Comparison of ENCODE assay signal across 8 cellular contexts in the genomic region with DNA sequence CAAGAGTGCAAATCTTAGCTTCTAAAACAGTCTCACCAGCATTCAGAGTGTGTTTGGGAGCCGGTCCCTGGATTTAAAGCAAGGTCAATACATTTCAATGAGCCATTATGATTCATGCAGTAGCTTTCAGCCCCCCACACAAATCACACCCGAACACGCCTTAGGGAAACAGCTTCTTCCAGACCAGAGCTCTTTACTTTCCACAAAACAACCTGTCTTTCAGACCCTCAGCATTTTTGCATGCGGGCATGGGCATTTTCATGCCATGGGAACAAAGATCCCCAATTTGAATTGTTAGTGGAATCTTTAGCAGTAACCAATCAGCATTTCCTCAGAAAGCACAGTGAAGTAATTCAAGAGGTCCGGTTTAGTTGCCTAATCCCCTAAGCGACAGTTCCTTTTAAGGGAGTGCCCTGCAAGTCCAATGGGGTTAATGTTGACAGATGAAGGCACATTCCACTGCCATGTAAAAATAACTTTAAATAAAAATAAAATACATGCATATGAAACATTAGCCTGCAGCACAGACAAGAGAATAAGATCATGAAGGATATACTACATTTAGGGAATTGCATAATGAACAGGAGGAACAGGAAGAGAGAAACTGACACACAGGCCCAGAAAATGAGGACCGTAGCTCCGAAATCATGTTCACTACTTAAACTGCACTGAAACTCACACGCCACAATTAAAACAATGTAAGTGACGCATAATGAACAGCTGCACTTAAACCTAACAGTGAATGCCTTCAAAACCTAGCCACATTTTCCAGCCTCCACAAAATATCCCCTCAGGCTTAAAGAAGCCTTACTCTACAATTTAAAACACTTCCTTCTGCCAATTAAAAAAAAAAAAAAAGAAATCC. TPM values are rescaled to one million over a fixed set of nuclear protein-coding genes. Genes with fewer than 3 reads are reported as not detected.
DNase-seq lines count a peak whose midpoint lies in the region; ATAC-seq and TF ChIP-seq lines count a peak whose summit lies in the region.

No MANE protein-coding gene starts in this region.

- H3K4me3 ChIP-seq in body of pancreas = no peak overlapping the region

- WGBS in body of pancreas, 2 donors = 46 to 61% methylated on average over 10 of the region's 10 CpGs

- peak overlapping the region; percentile 55 for H3K27ac Mint-ChIP-seq in stimulated activated naive CD8-positive, alpha-beta T cell treated with anti-CD3 and anti-CD28 coated beads, Interleukin-15, Interleukin-2, amounts not matched to agents 100 ng/mL and 50 ng/mL, for 24 hours
- H3K27ac Mint-ChIP-seq in T-helper 2 cell treated with Interferon-gamma antibody and Interleukin-4, amounts not matched to agents 5 μg/mL and 100 μg/mL, for 36 hours = no peak overlapping the region

- TF ChIP-seq POLR2A in body of pancreas (IDR thresholded peaks at IDR 0.05) = no peak

- no peak for DNase-seq in stimulated activated naive CD8-positive, alpha-beta T cell treated with anti-CD3 and anti-CD28 coated beads, Interleukin-15, Interleukin-2, amounts not matched to agents 100 U/mL and 50 U/mL, for 24 hours
- DNase-seq in body of pancreas = no peak
- peak; percentile 66 for DNase-seq in medulla oblongata (ENCODE audit: extremely low spot score)
- no peak for DNase-seq in NCI-H2196 (lab: John Stamatoyannopoulos, UW; ENCODE audit: unreplicated experiment)
- no peak for DNase-seq in T-helper 2 cell treated with Interferon-gamma antibody and Interleukin-4, amounts not matched to agents 5 μg/mL and 100 μg/mL, for 36 hours (ENCODE audit: low spot score)
- no peak for DNase-seq in glomerular visceral epithelial cell (ENCODE audit: extremely low spot score)

- no peak for TF ChIP-seq CTCF in body of pancreas (IDR thresholded peaks at IDR 0.05)

- H3K9me3 ChIP-seq in body of pancreas = no peaks in the 10 kb centered on the region

- H3K36me3 ChIP-seq in body of pancreas (replicated peaks in 1 of 2; ENCODE audit: insufficient read depth in 1 of 2, low read depth in 2 of 2) = no peaks in the 10 kb centered on the region

- no peaks in the 10 kb centered on the region for H3K9me3 Mint-ChIP-seq in stimulated activated naive CD8-positive, alpha-beta T cell treated with anti-CD3 and anti-CD28 coated beads, Interleukin-15, Interleukin-2, amounts not matched to agents 100 ng/mL and 50 ng/mL, for 24 hours
- H3K9me3 Mint-ChIP-seq in T-helper 2 cell treated with Interferon-gamma antibody and Interleukin-4, amounts not matched to agents 5 μg/mL and 100 μg/mL, for 36 hours = peaks cover 5% of the 10 kb centered on the region

- peaks cover 18% of the 10 kb centered on the region for H3K36me3 Mint-ChIP-seq in stimulated activated naive CD8-positive, alpha-beta T cell treated with anti-CD3 and anti-CD28 coated beads, Interleukin-15, Interleukin-2, amounts not matched to agents 100 ng/mL and 50 ng/mL, for 24 hours (ENCODE audit: low read depth)
- peaks cover 17% of the 10 kb centered on the region for H3K36me3 Mint-ChIP-seq in T-helper 2 cell treated with Interferon-gamma antibody and Interleukin-4, amounts not matched to agents 5 μg/mL and 100 μg/mL, for 36 hours (ENCODE audit: low read depth)

- H3K4me1 Mint-ChIP-seq in stimulated activated naive CD8-positive, alpha-beta T cell treated with anti-CD3 and anti-CD28 coated beads, Interleukin-15, Interleukin-2, amounts not matched to agents 100 ng/mL and 50 ng/mL, for 24 hours (ENCODE audit: low read depth) = peaks cover 96% of the 10 kb centered on the region
- peaks cover 54% of the 10 kb centered on the region for H3K4me1 Mint-ChIP-seq in T-helper 2 cell treated with Interferon-gamma antibody and Interleukin-4, amounts not matched to agents 5 μg/mL and 100 μg/mL, for 36 hours (ENCODE audit: low read depth)

- H3K27me3 Mint-ChIP-seq in stimulated activated naive CD8-positive, alpha-beta T cell treated with anti-CD3 and anti-CD28 coated beads, Interleukin-15, Interleukin-2, amounts not matched to agents 100 ng/mL and 50 ng/mL, for 24 hours = no peaks in the 10 kb centered on the region
- H3K27me3 Mint-ChIP-seq in T-helper 2 cell treated with Interferon-gamma antibody and Interleukin-4, amounts not matched to agents 5 μg/mL and 100 μg/mL, for 36 hours (ENCODE audit: low read depth) = peaks cover 15% of the 10 kb centered on the region

- H3K27ac ChIP-seq in body of pancreas = peak overlapping the region in 3 of 4 donors; percentile 84 to 99 (median 98)

- H3K4me3 Mint-ChIP-seq in stimulated activated naive CD8-positive, alpha-beta T cell treated with anti-CD3 and anti-CD28 coated beads, Interleukin-15, Interleukin-2, amounts not matched to agents 100 ng/mL and 50 ng/mL, for 24 hours = peak overlapping the region; percentile 40
- no peak overlapping the region for H3K4me3 Mint-ChIP-seq in T-helper 2 cell treated with Interferon-gamma antibody and Interleukin-4, amounts not matched to agents 5 μg/mL and 100 μg/mL, for 36 hours

- ATAC-seq in stimulated activated naive CD8-positive, alpha-beta T cell treated with anti-CD3 and anti-CD28 coated beads, Interleukin-15, Interleukin-2, amounts not matched to agents 100 U/mL and 50 U/mL, for 24 hours = no peak
- ATAC-seq in body of pancreas (no peak), HG02938 (IDR thresholded peaks at IDR 0.05; ENCODE audit: unreplicated experiment) (no peak)

- intact Hi-C loops in body of pancreas (cut with DNase I) = no loop called here

- H3K27me3 ChIP-seq in body of pancreas = no peaks in the 10 kb centered on the region

- peaks cover 84% of the 10 kb centered on the region for H3K4me1 ChIP-seq in body of pancreas

RNA-seq across cellular contexts. Expression of a gene that starts 4.0 kb away (rescaled TPM):
- 10 to 100 TPM; 18.7 to 46.8 TPM for total RNA-seq in body of pancreas

RNA-seq across cellular contexts. Expression of a gene that starts 56.6 kb away (rescaled TPM):
- total RNA-seq in body of pancreas = 100 to 1,000 TPM; 111 to 183 TPM
